1 cellular context compared by ENCODE assay signal in genomic region chr13:42814868-42815267, GRCh38.
TF ChIP-seq lines count a peak whose summit lies in the region.

No MANE protein-coding gene starts in this region.

TF ChIP-seq in HEK293, 187 proteins besides CTCF, POLR2A, EP300 and RAD21 (continued from another document and continues in another):
- no peak for TF ChIP-seq ZNF280D (tag by site-specific recombination; IDR thresholded peaks at IDR 0.05)
- TF ChIP-seq ZNF561 (tag by site-specific recombination; IDR thresholded peaks at IDR 0.05; ENCODE audit: borderline replicate concordance) = no peak
- no peak for TF ChIP-seq ZNF214 (tag by site-specific recombination; IDR thresholded peaks at IDR 0.05; ENCODE audit: borderline replicate concordance)
- TF ChIP-seq ZNF777 (tag by site-specific recombination; IDR thresholded peaks at IDR 0.05; ENCODE audit: borderline replicate concordance) = no peak
- no peak for TF ChIP-seq TRIM28 (IDR thresholded peaks at IDR 0.05; ENCODE audit: borderline replicate concordance, low read length)
- TF ChIP-seq HOXC10 (CRISPR knock-in tag; IDR thresholded peaks at IDR 0.05) = no peak
- no peak for TF ChIP-seq ZNF677 (tag by site-specific recombination; IDR thresholded peaks at IDR 0.05)
- no peak for TF ChIP-seq ZNF423 (tag by site-specific recombination; IDR thresholded peaks at IDR 0.05)
- TF ChIP-seq AEBP2 (tag by site-specific recombination; IDR thresholded peaks at IDR 0.05; ENCODE audit: borderline replicate concordance) = no peak
- TF ChIP-seq ZNF747 (tag by site-specific recombination; IDR thresholded peaks at IDR 0.05) = no peak
- no peak for TF ChIP-seq ZNF354C (tag by site-specific recombination; IDR thresholded peaks at IDR 0.05; ENCODE audit: borderline replicate concordance, low read depth)
- no peak for TF ChIP-seq GLIS2 (tag by site-specific recombination; IDR thresholded peaks at IDR 0.05)
- TF ChIP-seq, protein P1, sequence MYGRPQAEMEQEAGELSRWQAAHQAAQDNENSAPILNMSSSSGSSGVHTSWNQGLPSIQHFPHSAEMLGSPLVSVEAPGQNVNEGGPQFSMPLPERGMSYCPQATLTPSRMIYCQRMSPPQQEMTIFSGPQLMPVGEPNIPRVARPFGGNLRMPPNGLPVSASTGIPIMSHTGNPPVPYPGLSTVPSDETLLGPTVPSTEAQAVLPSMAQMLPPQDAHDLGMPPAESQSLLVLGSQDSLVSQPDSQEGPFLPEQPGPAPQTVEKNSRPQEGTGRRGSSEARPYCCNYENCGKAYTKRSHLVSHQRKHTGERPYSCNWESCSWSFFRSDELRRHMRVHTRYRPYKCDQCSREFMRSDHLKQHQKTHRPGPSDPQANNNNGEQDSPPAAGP (tag by site-specific recombination; IDR thresholded peaks at IDR 0.05) = no peak
- TF ChIP-seq MYNN (tag by site-specific recombination; IDR thresholded peaks at IDR 0.05; ENCODE audit: borderline replicate concordance) = no peak
- no peak for TF ChIP-seq ZSCAN30 (tag by site-specific recombination; IDR thresholded peaks at IDR 0.05)
- no peak for TF ChIP-seq ZNF112 (tag by site-specific recombination; IDR thresholded peaks at IDR 0.05)
- TF ChIP-seq RBAK (tag by site-specific recombination; IDR thresholded peaks at IDR 0.05) = no peak
- TF ChIP-seq, protein P2, sequence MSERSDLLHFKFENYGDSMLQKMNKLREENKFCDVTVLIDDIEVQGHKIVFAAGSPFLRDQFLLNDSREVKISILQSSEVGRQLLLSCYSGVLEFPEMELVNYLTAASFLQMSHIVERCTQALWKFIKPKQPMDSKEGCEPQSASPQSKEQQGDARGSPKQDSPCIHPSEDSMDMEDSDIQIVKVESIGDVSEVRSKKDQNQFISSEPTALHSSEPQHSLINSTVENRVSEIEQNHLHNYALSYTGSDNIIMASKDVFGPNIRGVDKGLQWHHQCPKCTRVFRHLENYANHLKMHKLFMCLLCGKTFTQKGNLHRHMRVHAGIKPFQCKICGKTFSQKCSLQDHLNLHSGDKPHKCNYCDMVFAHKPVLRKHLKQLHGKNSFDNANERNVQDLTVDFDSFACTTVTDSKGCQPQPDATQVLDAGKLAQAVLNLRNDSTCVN (tag by site-specific recombination; optimal IDR thresholded peaks at IDR 0.05) = no peak
- 0 out of 2 replicates have a peak, but pooled peaks have one; percentile 61 for TF ChIP-seq ZNF366 (tag by site-specific recombination; conservative IDR thresholded peaks at IDR 0.05)
- TF ChIP-seq ELK4 (IDR thresholded peaks at IDR 0.05; ENCODE audit: borderline replicate concordance, low read depth, low read length) = no peak
- no peak for TF ChIP-seq ZNF837 (tag by site-specific recombination; IDR thresholded peaks at IDR 0.05)
- no peak for TF ChIP-seq SP3 (tag by site-specific recombination; IDR thresholded peaks at IDR 0.05)
- TF ChIP-seq REPIN1 (tag by site-specific recombination; IDR thresholded peaks at IDR 0.05; ENCODE audit: low read depth) = no peak
- TF ChIP-seq ZBTB7A (tag by site-specific recombination; IDR thresholded peaks at IDR 0.05; ENCODE audit: low read depth) = no peak
- TF ChIP-seq ZNF768 (tag by site-specific recombination; IDR thresholded peaks at IDR 0.05) = no peak
- TF ChIP-seq ZNF580 (tag by site-specific recombination; IDR thresholded peaks at IDR 0.05) = no peak
- TF ChIP-seq SALL2 (tag by site-specific recombination; IDR thresholded peaks at IDR 0.05; ENCODE audit: borderline replicate concordance) = no peak
- TF ChIP-seq KLF9 (tag by site-specific recombination; IDR thresholded peaks at IDR 0.05; ENCODE audit: low read depth) = no peak
- TF ChIP-seq KLF10 (tag by site-specific recombination; IDR thresholded peaks at IDR 0.05) = 0 out of 2 replicates have a peak, but pooled peaks have one; percentile 21
- TF ChIP-seq, protein P3, sequence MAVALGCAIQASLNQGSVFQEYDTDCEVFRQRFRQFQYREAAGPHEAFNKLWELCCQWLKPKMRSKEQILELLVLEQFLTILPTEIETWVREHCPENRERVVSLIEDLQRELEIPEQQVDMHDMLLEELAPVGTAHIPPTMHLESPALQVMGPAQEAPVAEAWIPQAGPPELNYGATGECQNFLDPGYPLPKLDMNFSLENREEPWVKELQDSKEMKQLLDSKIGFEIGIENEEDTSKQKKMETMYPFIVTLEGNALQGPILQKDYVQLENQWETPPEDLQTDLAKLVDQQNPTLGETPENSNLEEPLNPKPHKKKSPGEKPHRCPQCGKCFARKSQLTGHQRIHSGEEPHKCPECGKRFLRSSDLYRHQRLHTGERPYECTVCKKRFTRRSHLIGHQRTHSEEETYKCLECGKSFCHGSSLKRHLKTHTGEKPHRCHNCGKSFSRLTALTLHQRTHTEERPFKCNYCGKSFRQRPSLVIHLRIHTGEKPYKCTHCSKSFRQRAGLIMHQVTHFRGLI (tag by site-specific recombination; IDR thresholded peaks at IDR 0.05) = no peak
- TF ChIP-seq BCL11B (tag by site-specific recombination; IDR thresholded peaks at IDR 0.05; ENCODE audit: low read depth) = 0 out of 2 replicates have a peak, but pooled peaks have one; percentile 14
- TF ChIP-seq ZNF324 (tag by site-specific recombination; IDR thresholded peaks at IDR 0.05) = no peak
- TF ChIP-seq ZNF202 (tag by site-specific recombination; IDR thresholded peaks at IDR 0.05; ENCODE audit: borderline replicate concordance) = no peak
- TF ChIP-seq FEZF1 (tag by site-specific recombination; IDR thresholded peaks at IDR 0.05) = peak; percentile 89
- TF ChIP-seq TSHZ1 (tag by site-specific recombination; IDR thresholded peaks at IDR 0.05; ENCODE audit: borderline replicate concordance) = peak; percentile 46; the same call in 1 of the 2 replicates
- TF ChIP-seq ZNF18 (tag by site-specific recombination; IDR thresholded peaks at IDR 0.05) = no peak
- TF ChIP-seq ZNF416 (tag by site-specific recombination; IDR thresholded peaks at IDR 0.05) = no peak
- no peak for TF ChIP-seq ZSCAN16 (tag by site-specific recombination; IDR thresholded peaks at IDR 0.05)
- no peak for TF ChIP-seq PATZ1 (tag by site-specific recombination; IDR thresholded peaks at IDR 0.05)
- TF ChIP-seq BCL11A (tag by site-specific recombination; IDR thresholded peaks at IDR 0.05; ENCODE audit: low read depth) = no peak
- no peak for TF ChIP-seq ZNF132 (tag by site-specific recombination; IDR thresholded peaks at IDR 0.05; ENCODE audit: borderline replicate concordance)
- TF ChIP-seq ZNF184 (tag by site-specific recombination; IDR thresholded peaks at IDR 0.05) = no peak; the same call in 1 of the 2 replicates
- TF ChIP-seq ZNF248 (tag by site-specific recombination; IDR thresholded peaks at IDR 0.05) = no peak
- TF ChIP-seq, protein P4, sequence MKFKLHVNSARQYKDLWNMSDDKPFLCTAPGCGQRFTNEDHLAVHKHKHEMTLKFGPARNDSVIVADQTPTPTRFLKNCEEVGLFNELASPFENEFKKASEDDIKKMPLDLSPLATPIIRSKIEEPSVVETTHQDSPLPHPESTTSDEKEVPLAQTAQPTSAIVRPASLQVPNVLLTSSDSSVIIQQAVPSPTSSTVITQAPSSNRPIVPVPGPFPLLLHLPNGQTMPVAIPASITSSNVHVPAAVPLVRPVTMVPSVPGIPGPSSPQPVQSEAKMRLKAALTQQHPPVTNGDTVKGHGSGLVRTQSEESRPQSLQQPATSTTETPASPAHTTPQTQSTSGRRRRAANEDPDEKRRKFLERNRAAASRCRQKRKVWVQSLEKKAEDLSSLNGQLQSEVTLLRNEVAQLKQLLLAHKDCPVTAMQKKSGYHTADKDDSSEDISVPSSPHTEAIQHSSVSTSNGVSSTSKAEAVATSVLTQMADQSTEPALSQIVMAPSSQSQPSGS (tag by site-specific recombination; IDR thresholded peaks at IDR 0.05; ENCODE audit: low read depth) = no peak
- no peak for TF ChIP-seq ZNF776 (tag by site-specific recombination; IDR thresholded peaks at IDR 0.05; ENCODE audit: borderline replicate concordance)
- no peak for TF ChIP-seq ZNF169 (tag by site-specific recombination; IDR thresholded peaks at IDR 0.05)
